9 cellular contexts compared by ENCODE assay signal in genomic region chr4:83074086-83074704, GRCh38. TPM values are rescaled to one million over a fixed set of nuclear protein-coding genes. Genes with fewer than 3 reads are reported as not detected.
DNase-seq lines count a peak whose midpoint lies in the region; ATAC-seq and TF ChIP-seq lines count a peak whose summit lies in the region.
"Had no signal": no experiment of that assay in that cellular context is flagged by ENCODE, and none has a peak within 500 bp of the region (broad histone marks: within the 10 kb centered on the region; RNA-seq: fewer than 3 reads in every experiment).

No MANE protein-coding gene starts in this region.

- CTCF ChIA-PET in RWPE1 (lab: Yijun Ruan, JAX): interaction anchor here (0.6 to 3.5 kb wide), 10 partner anchors 22 to 358 kb away, joined by 3 to 20 read pairs (median 6); no protein-coding TSS in a partner anchor

- H3K4me2 ChIP-seq in smooth muscle cell: no peak overlapping the region
- H3K4me2 ChIP-seq: BLaER1 had no signal

- DNase-seq in NCI-H2081 (lab: John Stamatoyannopoulos, UW) (peak; percentile 13 to 55), NCI-H2081 treated with DMSO at 0.1 percent for 48 hours (lab: John Stamatoyannopoulos, UW) (no peak), KBM-7 (peak; percentile 76), RWPE1 (ENCODE audit: low spot score) (peak; percentile 45), adipocyte (ENCODE audit: low read depth) (peak; percentile 92), hepatic stellate cell (ENCODE audit: low spot score) (peak; percentile 58), smooth muscle cell (lab: John Stamatoyannopoulos, UW; ENCODE audit: unreplicated experiment) (no peak)

- H3K9me3 ChIP-seq in adipocyte (ENCODE audit: control insufficient read depth, low read length) (no peaks in the 10 kb centered on the region), smooth muscle cell (replicated peaks; ENCODE audit: low read depth) (no peaks in the 10 kb centered on the region)
- H3K9me3 ChIP-seq: BLaER1 had no signal

- TF ChIP-seq CTCF in RWPE1 (conservative IDR thresholded peaks at IDR 0.05; ENCODE audit: low read depth): peak; percentile 74
- peak; percentile 73 for TF ChIP-seq CTCF in smooth muscle cell (IDR thresholded peaks at IDR 0.05; ENCODE audit: borderline replicate concordance, insufficient read depth, poor library complexity, severe bottlenecking)

- peak; percentile 74 for ATAC-seq in GM21737 (IDR thresholded peaks at IDR 0.05; ENCODE audit: unreplicated experiment)

- in situ Hi-C loops in KBM-7 (cut with MboI; ENCODE audit: low pct_unique_long_range_greater_than_20kb, low sequenced_read_pairs): loop anchor here (25.0 kb wide), 1 partner anchor 188 kb away; no protein-coding TSS in a partner anchor

- no peak overlapping the region for H2AFZ ChIP-seq in smooth muscle cell (ENCODE audit: low read depth)

- 83% methylated on average over 10 of the region's 10 CpGs for WGBS in smooth muscle cell (ENCODE audit: low lambda C conversion rate)

- H3K9ac ChIP-seq in adipocyte (ENCODE audit: low read length) (peak overlapping the region; percentile 29), smooth muscle cell (ENCODE audit: low read depth) (no peak overlapping the region)
- H3K9ac ChIP-seq: BLaER1 had no signal

- peaks cover 30% of the 10 kb centered on the region for H3K36me3 ChIP-seq in adipocyte (ENCODE audit: control insufficient read depth, insufficient read depth, low read length, severe bottlenecking)
- H3K36me3 ChIP-seq in smooth muscle cell (ENCODE audit: low read depth): no peaks in the 10 kb centered on the region

- no peaks in the 10 kb centered on the region for H3K79me2 ChIP-seq in smooth muscle cell (ENCODE audit: low read depth)

- peak overlapping the region; percentile 34; the same call in 1 of the 2 replicates for H3K27ac ChIP-seq in RWPE1
- no peak overlapping the region for H3K27ac ChIP-seq in smooth muscle cell (ENCODE audit: low read depth)
- H3K27ac ChIP-seq: BLaER1 had no signal

- POLR2A ChIA-PET in RWPE1 (lab: Yijun Ruan, JAX; ENCODE audit: low non-redundant PET): no interaction called here

- H3K27me3 ChIP-seq in adipocyte (replicated peaks; ENCODE audit: control insufficient read depth, insufficient read depth, low read length) (no peaks in the 10 kb centered on the region), smooth muscle cell (ENCODE audit: low read depth) (no peaks in the 10 kb centered on the region)
- H3K27me3 ChIP-seq: BLaER1 had no signal

- no peaks in the 10 kb centered on the region for H4K20me1 ChIP-seq in smooth muscle cell (ENCODE audit: low read depth)
- H4K20me1 ChIP-seq: BLaER1 had no signal

- H3K4me1 ChIP-seq in adipocyte (ENCODE audit: control insufficient read depth, insufficient read depth, low read length): peaks cover 16% of the 10 kb centered on the region
- no peaks in the 10 kb centered on the region for H3K4me1 ChIP-seq in smooth muscle cell (ENCODE audit: low read depth)
- H3K4me1 ChIP-seq: BLaER1 had no signal

- H3K4me3 ChIP-seq in adipocyte (ENCODE audit: low read length) (no peak overlapping the region), smooth muscle cell (no peak overlapping the region)
- H3K4me3 ChIP-seq: BLaER1 had no signal

- no peaks in the 10 kb centered on the region for H3F3A ChIP-seq in smooth muscle cell (ENCODE audit: low read depth)

RNA-seq across cellular contexts. Expression of gene COPS4, which starts 39.2 kb away (rescaled TPM):
- 55.5 and 69.8 TPM in 2 replicates for total RNA-seq in smooth muscle cell
- 41.2 and 53.4 TPM in 2 replicates for polyA plus RNA-seq in smooth muscle cell

RNA-seq across cellular contexts. Expression of gene PLAC8, which starts 40.3 kb away (rescaled TPM):
- total RNA-seq in smooth muscle cell: 23.8 and 25.6 TPM in 2 replicates
- polyA plus RNA-seq in smooth muscle cell: 5.0 and 19.5 TPM in 2 replicates

Comparison
In these comparisons a context has a peak if more than half of its experiments do, and no peak if none do; other contexts are left out.
1. DNase-seq: peak in NCI-H2081 (2 of 2), KBM-7 (single experiment), RWPE1 (single experiment), adipocyte (single experiment) and hepatic stellate cell (single experiment); none in NCI-H2081 treated with DMSO at 0.1 percent for 48 hours (single experiment) and smooth muscle cell (single experiment).